18 cellular contexts compared by ENCODE assay signal in genomic region chr6:14996892-14997291, GRCh38.
"Had no signal": no experiment of that assay in that cellular context is flagged by ENCODE, and none has a peak within 500 bp of the region (broad histone marks: within the 10 kb centered on the region; RNA-seq: fewer than 3 reads in every experiment).

No MANE protein-coding gene starts in this region.

- FAIRE-seq: small intestine, urothelium cell line had no signal

- H3K9me3 ChIP-seq: left lung, right lobe of liver, transverse colon had no signal

- H3K36me3 ChIP-seq: cardiac muscle cell, left lung, right lobe of liver, transverse colon had no signal

- ATAC-seq: activated CD4-positive, CD25-positive, alpha-beta regulatory T cell treated with anti-CD3 and anti-CD28 coated beads, Interleukin-2, amount 50 U/mL, for 24 hours; activated CD8-positive, alpha-beta memory T cell treated with anti-CD3 and anti-CD28 coated beads, Interleukin-2, amount 10 ng/mL, durations not matched to agents 7 days and 5 days; left lung; natural killer cell treated with Interleukin-12 subunit alpha and Interleukin-12 subunit beta and Interleukin-15 and Interleukin-18, amount 100 ng/mL, for 72 hours; right lobe of liver; stimulated activated naive B cell treated with anti-CD40 and anti-IgM and Interleukin-4, amounts not matched to agents 10 μg/mL and 1 μg/mL and 100 μg/mL, for 72 hours had no signal

- H3K27ac ChIP-seq: cardiac muscle cell, epithelial cell of prostate, left lung, right lobe of liver, transverse colon had no signal

- H3K27me3 ChIP-seq: cardiac muscle cell, left lung, right lobe of liver, transverse colon had no signal

- DNase-seq: activated CD4-positive, alpha-beta memory T cell treated with anti-CD3 and anti-CD28 coated beads, Interleukin-2, amount 10 ng/mL, durations not matched to agents 7 days and 5 days; activated CD4-positive, alpha-beta T cell treated with anti-CD3 and anti-CD28 coated beads, Interleukin-2, amount 10 ng/mL, durations not matched to agents 24 days and 14 days; activated CD8-positive, alpha-beta memory T cell treated with anti-CD3 and anti-CD28 coated beads, Interleukin-2, amount 10 ng/mL, durations not matched to agents 7 days and 5 days; activated effector memory CD4-positive, alpha-beta T cell treated with anti-CD3 and anti-CD28 coated beads, Interleukin-2, amount 50 U/mL, for 16 hours; activated naive CD4-positive, alpha-beta T cell treated with anti-CD3 and anti-CD28 coated beads, Interleukin-2, amount 10 ng/mL, durations not matched to agents 7 days and 5 days; activated T-cell treated with anti-CD3 and anti-CD28 coated beads for 4 hours; amygdala; left lung; right lobe of liver; small intestine; stimulated activated naive B cell treated with anti-CD40 and anti-IgM and Interleukin-4, amounts not matched to agents 10 μg/mL and 1 μg/mL and 100 μg/mL, for 72 hours; T-helper 1 cell; transverse colon had no signal

- H3K4me3 ChIP-seq: cardiac muscle cell, left lung, right lobe of liver, transverse colon had no signal

- H3K4me1 ChIP-seq: left lung, right lobe of liver, transverse colon had no signal
